In the genomic region with DNA sequence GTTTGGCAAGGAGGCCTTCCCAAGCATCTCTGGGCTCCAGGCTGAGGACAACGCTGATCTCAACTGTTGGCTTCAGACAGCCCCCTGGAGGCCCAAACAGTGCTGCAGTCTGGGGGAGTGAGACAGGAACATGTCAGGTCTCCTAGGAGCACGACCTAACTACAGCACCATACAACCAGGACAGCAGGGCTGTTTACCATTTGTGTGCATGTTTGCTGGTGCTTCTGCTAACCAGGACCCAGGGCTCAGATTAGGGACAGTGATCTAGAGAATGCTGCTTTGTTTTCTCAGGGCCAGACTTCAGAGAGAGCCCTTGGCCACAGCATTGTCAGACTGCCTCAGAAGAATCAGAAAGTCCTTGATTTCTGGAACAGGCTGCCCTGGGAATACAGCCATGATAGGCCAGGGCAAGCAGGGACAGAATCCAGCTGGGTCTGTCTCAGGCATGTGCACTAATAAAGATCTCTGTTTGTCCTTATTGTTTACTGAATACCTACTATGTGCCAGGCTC, we compare ENCODE assay signal across 2 cellular contexts.
TF ChIP-seq lines count a peak whose summit lies in the region.

No MANE protein-coding gene starts in this region.

TF ChIP-seq in GM23338, 12 proteins besides CTCF, POLR2A, EP300 and RAD21 (continued from another document):
- no peak for TF ChIP-seq REST (IDR thresholded peaks at IDR 0.05; ENCODE audit: unreplicated experiment)
- TF ChIP-seq EZH2 (IDR thresholded peaks at IDR 0.05; ENCODE audit: low read depth, unreplicated experiment), result no peak
- no peak for TF ChIP-seq STAT1 (IDR thresholded peaks at IDR 0.05; ENCODE audit: unreplicated experiment)
- no peak for TF ChIP-seq EZH2phosphoT487 (IDR thresholded peaks at IDR 0.05; ENCODE audit: unreplicated experiment)
- no peak for TF ChIP-seq ZNF331 (CRISPR knock-in tag; IDR thresholded peaks at IDR 0.05; ENCODE audit: low read depth)

TF ChIP-seq in GM12878, 131 proteins besides CTCF, POLR2A, EP300 and RAD21 (continued from another document):
- TF ChIP-seq, protein P1, sequence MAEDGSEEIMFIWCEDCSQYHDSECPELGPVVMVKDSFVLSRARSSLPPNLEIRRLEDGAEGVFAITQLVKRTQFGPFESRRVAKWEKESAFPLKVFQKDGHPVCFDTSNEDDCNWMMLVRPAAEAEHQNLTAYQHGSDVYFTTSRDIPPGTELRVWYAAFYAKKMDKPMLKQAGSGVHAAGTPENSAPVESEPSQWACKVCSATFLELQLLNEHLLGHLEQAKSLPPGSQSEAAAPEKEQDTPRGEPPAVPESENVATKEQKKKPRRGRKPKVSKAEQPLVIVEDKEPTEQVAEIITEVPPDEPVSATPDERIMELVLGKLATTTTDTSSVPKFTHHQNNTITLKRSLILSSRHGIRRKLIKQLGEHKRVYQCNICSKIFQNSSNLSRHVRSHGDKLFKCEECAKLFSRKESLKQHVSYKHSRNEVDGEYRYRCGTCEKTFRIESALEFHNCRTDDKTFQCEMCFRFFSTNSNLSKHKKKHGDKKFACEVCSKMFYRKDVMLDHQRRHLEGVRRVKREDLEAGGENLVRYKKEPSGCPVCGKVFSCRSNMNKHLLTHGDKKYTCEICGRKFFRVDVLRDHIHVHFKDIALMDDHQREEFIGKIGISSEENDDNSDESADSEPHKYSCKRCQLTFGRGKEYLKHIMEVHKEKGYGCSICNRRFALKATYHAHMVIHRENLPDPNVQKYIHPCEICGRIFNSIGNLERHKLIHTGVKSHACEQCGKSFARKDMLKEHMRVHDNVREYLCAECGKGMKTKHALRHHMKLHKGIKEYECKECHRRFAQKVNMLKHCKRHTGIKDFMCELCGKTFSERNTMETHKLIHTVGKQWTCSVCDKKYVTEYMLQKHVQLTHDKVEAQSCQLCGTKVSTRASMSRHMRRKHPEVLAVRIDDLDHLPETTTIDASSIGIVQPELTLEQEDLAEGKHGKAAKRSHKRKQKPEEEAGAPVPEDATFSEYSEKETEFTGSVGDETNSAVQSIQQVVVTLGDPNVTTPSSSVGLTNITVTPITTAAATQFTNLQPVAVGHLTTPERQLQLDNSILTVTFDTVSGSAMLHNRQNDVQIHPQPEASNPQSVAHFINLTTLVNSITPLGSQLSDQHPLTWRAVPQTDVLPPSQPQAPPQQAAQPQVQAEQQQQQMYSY (CRISPR knock-in tag; IDR thresholded peaks at IDR 0.05), result no peak
- TF ChIP-seq, protein P2, sequence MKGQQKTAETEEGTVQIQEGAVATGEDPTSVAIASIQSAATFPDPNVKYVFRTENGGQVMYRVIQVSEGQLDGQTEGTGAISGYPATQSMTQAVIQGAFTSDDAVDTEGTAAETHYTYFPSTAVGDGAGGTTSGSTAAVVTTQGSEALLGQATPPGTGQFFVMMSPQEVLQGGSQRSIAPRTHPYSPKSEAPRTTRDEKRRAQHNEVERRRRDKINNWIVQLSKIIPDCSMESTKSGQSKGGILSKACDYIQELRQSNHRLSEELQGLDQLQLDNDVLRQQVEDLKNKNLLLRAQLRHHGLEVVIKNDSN (IDR thresholded peaks at IDR 0.05; ENCODE audit: borderline replicate concordance, extremely low read length, insufficient read depth, low read depth, low read length), result no peak
- no peak for TF ChIP-seq POU2F2 (IDR thresholded peaks at IDR 0.05; ENCODE audit: borderline replicate concordance, low read depth, low read length)
- no peak for TF ChIP-seq DPF2 (IDR thresholded peaks at IDR 0.05)
- no peak for TF ChIP-seq TBL1XR1 (IDR thresholded peaks at IDR 0.05; ENCODE audit: low read depth, low read length)
- TF ChIP-seq NFXL1 (IDR thresholded peaks at IDR 0.05; ENCODE audit: borderline replicate concordance), result no peak
- no peak for TF ChIP-seq NR2F1 (conservative IDR thresholded peaks at IDR 0.05)
- no peak for TF ChIP-seq KAT2A (conservative IDR thresholded peaks at IDR 0.05; ENCODE audit: control insufficient read depth, low read depth, low read length)
TF ChIP-seq in GM12878: peak in this region for 0.
